1 cellular context compared by ENCODE assay signal in genomic region chr11:11640152-11640551, GRCh38.
TF ChIP-seq lines count a peak whose summit lies in the region.

No MANE protein-coding gene starts in this region.

TF ChIP-seq in IMR-90, 13 proteins besides CTCF, POLR2A, EP300 and RAD21 (continued from another document):
- TF ChIP-seq, protein P1, sequence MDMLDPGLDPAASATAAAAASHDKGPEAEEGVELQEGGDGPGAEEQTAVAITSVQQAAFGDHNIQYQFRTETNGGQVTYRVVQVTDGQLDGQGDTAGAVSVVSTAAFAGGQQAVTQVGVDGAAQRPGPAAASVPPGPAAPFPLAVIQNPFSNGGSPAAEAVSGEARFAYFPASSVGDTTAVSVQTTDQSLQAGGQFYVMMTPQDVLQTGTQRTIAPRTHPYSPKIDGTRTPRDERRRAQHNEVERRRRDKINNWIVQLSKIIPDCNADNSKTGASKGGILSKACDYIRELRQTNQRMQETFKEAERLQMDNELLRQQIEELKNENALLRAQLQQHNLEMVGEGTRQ (IDR thresholded peaks at IDR 0.05; ENCODE audit: low read depth, low read length) = no peak
- TF ChIP-seq CEBPB (IDR thresholded peaks at IDR 0.05; ENCODE audit: low read depth, low read length) (no peak), FOS (IDR thresholded peaks at IDR 0.05; ENCODE audit: low read depth, low read length) (no peak), RCOR1 (IDR thresholded peaks at IDR 0.05; ENCODE audit: insufficient replicate concordance, low read length) (no peak), SMC3 (IDR thresholded peaks at IDR 0.05; ENCODE audit: low read depth, low read length) (no peak), MXI1 (IDR thresholded peaks at IDR 0.05; ENCODE audit: borderline replicate concordance, low read depth, low read length) (no peak)
